In the genomic region with DNA sequence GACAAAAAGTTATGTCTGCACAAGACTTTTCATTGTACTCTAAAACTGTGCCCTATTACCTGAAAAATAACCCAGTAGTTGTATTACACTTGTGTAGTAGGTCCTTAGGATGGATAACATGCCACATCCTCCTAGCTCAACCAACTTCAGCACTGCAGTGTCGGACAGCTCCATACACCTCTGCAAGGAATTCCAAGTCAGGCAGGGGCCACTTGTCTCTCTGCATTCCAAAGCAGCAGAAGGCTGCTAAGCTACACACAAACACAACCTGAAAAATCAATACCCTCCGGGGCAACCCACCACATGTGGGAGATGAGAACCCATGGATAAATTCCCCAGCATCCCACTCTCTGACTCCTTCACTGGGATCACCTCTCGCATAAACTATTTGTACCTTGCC, we compare ENCODE assay signal across 10 cellular contexts. TPM values are rescaled to one million over a fixed set of nuclear protein-coding genes. Genes with fewer than 3 reads are reported as not detected.
DNase-seq lines count a peak whose midpoint lies in the region; ATAC-seq and TF ChIP-seq lines count a peak whose summit lies in the region.
"Had no signal": no experiment of that assay in that cellular context is flagged by ENCODE, and none has a peak within 500 bp of the region (broad histone marks: within the 10 kb centered on the region; RNA-seq: fewer than 3 reads in every experiment).

No MANE protein-coding gene starts in this region.

- H3K4me3 Mint-ChIP-seq in activated naive CD4-positive, alpha-beta T cell treated with anti-CD3 and anti-CD28 coated beads, Interleukin-2, amount 10 ng/mL, durations not matched to agents 7 days and 5 days, result no peak overlapping the region

- no peaks in the 10 kb centered on the region for H3K79me1 ChIP-seq in trophoblast cell (ENCODE audit: low read length)

- no peak overlapping the region for H4K8ac ChIP-seq in trophoblast cell (ENCODE audit: low read depth, low read length)

- H3K4me1 ChIP-seq in OCI-LY7 (ENCODE audit: insufficient read depth, low read length, poor library complexity, severe bottlenecking) (no peaks in the 10 kb centered on the region), trophoblast cell (ENCODE audit: control insufficient read depth in 1 of 2, insufficient read depth in 2 of 2, low read length in 2 of 2) (no peaks in the 10 kb centered on the region)
- H3K4me1 ChIP-seq: BE2C had no signal

- H2AK5ac ChIP-seq in trophoblast cell (ENCODE audit: low read length), result no peak overlapping the region

- no peak overlapping the region for H4K12ac ChIP-seq in trophoblast cell (ENCODE audit: low read depth, low read length)

- H3K36me3 ChIP-seq in OCI-LY7 (ENCODE audit: insufficient read depth, low read length), result no peaks in the 10 kb centered on the region
- no peaks in the 10 kb centered on the region for H3K36me3 ChIP-seq in trophoblast cell (ENCODE audit: control insufficient read depth in 1 of 2, insufficient read depth in 2 of 2, low read length in 2 of 2)
- H3K36me3 ChIP-seq: BE2C had no signal

- H3K18ac ChIP-seq in trophoblast cell (ENCODE audit: low read length), result no peak overlapping the region

- CTCF ChIA-PET in activated naive CD4-positive, alpha-beta T cell treated with anti-CD3 and anti-CD28 coated beads, Interleukin-2, amount 10 ng/mL, durations not matched to agents 7 days and 5 days (lab: Charles Lee), result no interaction called here
- CTCF ChIA-PET in OCI-LY7 (lab: Charles Lee; ENCODE audit: unreplicated experiment), result no interaction called here

- no peaks in the 10 kb centered on the region for H3K4me1 Mint-ChIP-seq in activated naive CD4-positive, alpha-beta T cell treated with anti-CD3 and anti-CD28 coated beads, Interleukin-2, amount 10 ng/mL, durations not matched to agents 7 days and 5 days

- no peak for TF ChIP-seq CTCF in OCI-LY7 (conservative IDR thresholded peaks at IDR 0.05; ENCODE audit: low read length)

- H3K27ac ChIP-seq in OCI-LY7 (ENCODE audit: low read depth, low read length, poor library complexity, severe bottlenecking), result no peak overlapping the region
- H3K27ac ChIP-seq in trophoblast cell (ENCODE audit: low read depth, low read length), result no peak overlapping the region

- no peak overlapping the region for H2BK120ac ChIP-seq in trophoblast cell (ENCODE audit: insufficient read depth, low read length, poor library complexity)

- no peak overlapping the region for H2BK5ac ChIP-seq in trophoblast cell (ENCODE audit: low read depth, low read length, poor library complexity)

- no peak overlapping the region for H3K27ac Mint-ChIP-seq in activated naive CD4-positive, alpha-beta T cell treated with anti-CD3 and anti-CD28 coated beads, Interleukin-2, amount 10 ng/mL, durations not matched to agents 7 days and 5 days

- H4K91ac ChIP-seq in trophoblast cell (ENCODE audit: low read depth, low read length), result no peak overlapping the region

- H3K14ac ChIP-seq in trophoblast cell (ENCODE audit: low read length), result no peak overlapping the region

- no peaks in the 10 kb centered on the region for H3K27me3 ChIP-seq in trophoblast cell (ENCODE audit: insufficient read depth, low read length)
- H3K27me3 ChIP-seq: BE2C had no signal

- H2AFZ ChIP-seq in OCI-LY7 (ENCODE audit: low read length) (no peak overlapping the region), trophoblast cell (ENCODE audit: insufficient read depth, low read length, poor library complexity) (no peak overlapping the region)

- H3K23ac ChIP-seq in trophoblast cell (ENCODE audit: low read length), result no peak overlapping the region

- no peak overlapping the region for H3K4me3 ChIP-seq in OCI-LY7 (ENCODE audit: low read depth, low read length, poor library complexity, severe bottlenecking)
- H3K4me3 ChIP-seq in trophoblast cell (ENCODE audit: low read depth, low read length), result no peak overlapping the region

- H3K79me2 ChIP-seq in OCI-LY7 (ENCODE audit: insufficient read depth, low read depth, low read length), result no peaks in the 10 kb centered on the region
- H3K79me2 ChIP-seq in trophoblast cell (ENCODE audit: control insufficient read depth, insufficient read depth, low read length, poor library complexity), result no peaks in the 10 kb centered on the region

- DNase-seq in activated naive CD4-positive, alpha-beta T cell treated with anti-CD3 and anti-CD28 coated beads, Interleukin-2, amount 10 ng/mL, durations not matched to agents 7 days and 5 days, result peak; percentile 65
- no peak for DNase-seq in activated naive CD4-positive, alpha-beta T cell treated with Interleukin-2 at 50 U/mL for 16 hours
- DNase-seq in OCI-LY7 (ENCODE audit: low spot score) (peak; percentile 11), dermis blood vessel endothelial cell (peak; percentile 67), trophoblast cell (peak; percentile 7 to 66), DMS153 treated with DMSO at 0.1 percent for 48 hours (lab: John Stamatoyannopoulos, UW; ENCODE audit: unreplicated experiment) (no peak), hippocampal formation (lab: John Stamatoyannopoulos, UW) (no peak)
- DNase-seq: BE2C, NCI-H526 treated with DMSO at 0.1 percent for 48 hours had no signal

- no peak overlapping the region for H3K4ac ChIP-seq in trophoblast cell (ENCODE audit: low read depth, low read length)

- no peaks in the 10 kb centered on the region for H3K9me2 ChIP-seq in OCI-LY7 (ENCODE audit: insufficient read depth, low read length)

- no peak for ATAC-seq in GM19397 (IDR thresholded peaks at IDR 0.05; ENCODE audit: unreplicated experiment)

- H3K27me3 Mint-ChIP-seq in activated naive CD4-positive, alpha-beta T cell treated with anti-CD3 and anti-CD28 coated beads, Interleukin-2, amount 10 ng/mL, durations not matched to agents 7 days and 5 days, result no peaks in the 10 kb centered on the region

- H3K9me3 ChIP-seq in OCI-LY7 (ENCODE audit: low read length) (no peaks in the 10 kb centered on the region), trophoblast cell (ENCODE audit: insufficient read depth, low read depth, low read length) (peaks cover 8% of the 10 kb centered on the region)
- H3K9me3 ChIP-seq: BE2C had no signal

- no peak overlapping the region for H3K9ac ChIP-seq in trophoblast cell (ENCODE audit: low read length)

- no CpG with 5 or more reads among the region's 3 CpGs for WGBS in trophoblast cell (ENCODE audit: extremely low coverage, insufficient coverage, insufficient read length)

- H3K4me2 ChIP-seq in OCI-LY7 (ENCODE audit: low read length), result no peak overlapping the region
- H3K4me2 ChIP-seq in trophoblast cell (ENCODE audit: low read length), result no peak overlapping the region

- intact Hi-C loops in OCI-LY7 (cut with micrococcal nuclease; ENCODE audit: unreplicated experiment), result no loop called here

- no peak overlapping the region for H2BK12ac ChIP-seq in trophoblast cell (ENCODE audit: low read length)

- no peaks in the 10 kb centered on the region for H4K20me1 ChIP-seq in OCI-LY7 (ENCODE audit: insufficient read depth, low read length)

- no TSS peak for BruUV-seq in OCI-LY7 (replicated peaks; lab: Mats Ljungman, UMichigan)

- H3K36me3 Mint-ChIP-seq in activated naive CD4-positive, alpha-beta T cell treated with anti-CD3 and anti-CD28 coated beads, Interleukin-2, amount 10 ng/mL, durations not matched to agents 7 days and 5 days, result no peaks in the 10 kb centered on the region

- POLR2A ChIA-PET in OCI-LY7 (lab: Charles Lee), result no interaction called here

- H3K9me3 Mint-ChIP-seq in activated naive CD4-positive, alpha-beta T cell treated with anti-CD3 and anti-CD28 coated beads, Interleukin-2, amount 10 ng/mL, durations not matched to agents 7 days and 5 days, result peaks cover 11% of the 10 kb centered on the region

RNA-seq across cellular contexts. Expression of gene MED10, which starts 50.2 kb away (rescaled TPM):
- 7.9 and 16.2 TPM in 2 replicates for total RNA-seq in OCI-LY7 (2014; rRNA removed; shearing (Covaris generic))
- total RNA-seq in OCI-LY7 (2022) (44.0 and 47.3 TPM in 2 replicates), dermis blood vessel endothelial cell (10.0 and 11.6 TPM in 2 replicates)
- polyA plus RNA-seq in trophoblast cell (2013), result 55.1 and 57.1 TPM in 2 replicates

Comparison
In these comparisons a context has a peak if more than half of its experiments do, and no peak if none do; other contexts are left out.
1. DNase-seq: peak in activated naive CD4-positive, alpha-beta T cell treated with anti-CD3 and anti-CD28 coated beads, Interleukin-2, amount 10 ng/mL, durations not matched to agents 7 days and 5 days (single experiment), OCI-LY7 (single experiment), dermis blood vessel endothelial cell (single experiment) and trophoblast cell (2 of 2); none in activated naive CD4-positive, alpha-beta T cell treated with Interleukin-2 at 50 U/mL for 16 hours (single experiment), DMS153 treated with DMSO at 0.1 percent for 48 hours (single experiment) and hippocampal formation (0 of 2).